Comparison of ENCODE assay signal across 26 cellular contexts in genomic region chr1:109595540-109595939, GRCh38. TPM values are rescaled to one million over a fixed set of nuclear protein-coding genes. Genes with fewer than 3 reads are reported as not detected.
DNase-seq lines count a peak whose midpoint lies in the region; ATAC-seq and TF ChIP-seq lines count a peak whose summit lies in the region.
"Had no signal": no experiment of that assay in that cellular context is flagged by ENCODE, and none has a peak within 500 bp of the region (broad histone marks: within the 10 kb centered on the region; RNA-seq: fewer than 3 reads in every experiment).

No MANE protein-coding gene starts in this region.

- no peak for ATAC-seq in HG03520 (IDR thresholded peaks at IDR 0.05; ENCODE audit: unreplicated experiment)
- ATAC-seq: activated T-cell treated with anti-CD3 and anti-CD28 coated beads, Interleukin-2, amount 50 U/mL, for 4 hours; stimulated activated naive B cell treated with anti-CD40 and anti-IgM and Interleukin-4, amounts not matched to agents 10 μg/mL and 1 μg/mL and 100 μg/mL, for 72 hours had no signal

- CTCF ChIA-PET in A673 (lab: Charles Lee): no interaction called here

- no peak for TF ChIP-seq CTCF in A673 (conservative IDR thresholded peaks at IDR 0.05; ENCODE audit: low read depth, low read length)
- no peak for TF ChIP-seq CTCF in HFFc6 (IDR thresholded peaks at IDR 0.05)

- BruUV-seq in A673 (replicated peaks; lab: Mats Ljungman, UMichigan): no TSS peak

- peak overlapping the region; percentile 61 for H3K27ac ChIP-seq in A673 (ENCODE audit: low read depth, low read length, poor library complexity, severe bottlenecking)
- H3K27ac ChIP-seq: prostate gland had no signal

- peak overlapping the region; percentile 66 for H3K27ac Mint-ChIP-seq in HFFc6
- H3K27ac Mint-ChIP-seq: activated naive CD4-positive, alpha-beta T cell treated with anti-CD3 and anti-CD28 coated beads, Interleukin-2, amount 50 U/mL, for 24 hours; stimulated activated naive B cell treated with anti-CD40 and anti-IgM and Interleukin-4, amounts not matched to agents 10 μg/mL and 1 μg/mL and 100 μg/mL, for 72 hours had no signal

- H3K27me3 Mint-ChIP-seq in HFFc6 (ENCODE audit: insufficient read depth): no peaks in the 10 kb centered on the region; the same call in 1 of the 2 replicates
- H3K27me3 Mint-ChIP-seq: activated naive CD4-positive, alpha-beta T cell treated with anti-CD3 and anti-CD28 coated beads, Interleukin-2, amount 50 U/mL, for 24 hours; stimulated activated naive B cell treated with anti-CD40 and anti-IgM and Interleukin-4, amounts not matched to agents 10 μg/mL and 1 μg/mL and 100 μg/mL, for 72 hours had no signal

- peak; percentile 43 for DNase-seq in A673 (ENCODE audit: low spot score)
- no peak for DNase-seq in HFFc6
- peak; percentile 67 for DNase-seq in dermis blood vessel endothelial cell
- DNase-seq in iris pigment epithelial cell (ENCODE audit: low read depth): peak; percentile 52
- no peak for DNase-seq in NOMO-1 (lab: John Stamatoyannopoulos, UW; ENCODE audit: unreplicated experiment in 2 of 2)
- no peak for DNase-seq in activated CD8-positive, alpha-beta memory T cell treated with anti-CD3 and anti-CD28 coated beads, Interleukin-2, amount 50 U/mL, for 4 hours
- no peak for DNase-seq in NCI-H1105 treated with DMSO at 0.1 percent for 48 hours (lab: John Stamatoyannopoulos, UW)
- DNase-seq: 8988T; activated CD4-positive, alpha-beta T cell treated with anti-CD3 and anti-CD28 coated beads for 1 hour; activated CD8-positive, alpha-beta memory T cell treated with anti-CD3 and anti-CD28 coated beads for 24 hours; activated T-cell treated with anti-CD3 and anti-CD28 coated beads, Interleukin-2, amount 50 U/mL, for 4 hours; BE2C; DND-41; effector memory CD4-positive, alpha-beta T cell; NCI-H1048; NCI-H1930; NCI-H345; SIG-M5; stimulated activated naive B cell treated with anti-CD40 and anti-IgM and Interleukin-4, amounts not matched to agents 10 μg/mL and 1 μg/mL and 100 μg/mL, for 72 hours had no signal

- POLR2A ChIA-PET in A673 (lab: Charles Lee; ENCODE audit: low non-redundant PET): no interaction called here

- H3K4me1 Mint-ChIP-seq in HFFc6 (ENCODE audit: low read depth): peaks cover 52% of the 10 kb centered on the region
- H3K4me1 Mint-ChIP-seq: stimulated activated naive B cell treated with anti-CD40 and anti-IgM and Interleukin-4, amounts not matched to agents 10 μg/mL and 1 μg/mL and 100 μg/mL, for 72 hours had no signal

- intact Hi-C loops in A673 (cut with micrococcal nuclease; ENCODE audit: unreplicated experiment): no loop called here

- peaks cover 50% of the 10 kb centered on the region for H3K36me3 Mint-ChIP-seq in HFFc6 (ENCODE audit: low read depth)

- peaks cover 30% of the 10 kb centered on the region for H3K36me3 ChIP-seq in A673 (ENCODE audit: insufficient read depth, low read length, poor library complexity, severe bottlenecking)

- no peaks in the 10 kb centered on the region for H3K27me3 ChIP-seq in A673 (replicated peaks; ENCODE audit: insufficient read depth, low read depth, low read length, poor library complexity)
- H3K27me3 ChIP-seq: BE2C had no signal

- H3K4me3 ChIP-seq in A673 (ENCODE audit: low read depth, low read length, poor library complexity, severe bottlenecking): no peak overlapping the region
- H3K4me3 ChIP-seq: lung, prostate gland had no signal

- H3K9me3 Mint-ChIP-seq in HFFc6: no peaks in the 10 kb centered on the region
- H3K9me3 Mint-ChIP-seq: activated naive CD4-positive, alpha-beta T cell treated with anti-CD3 and anti-CD28 coated beads, Interleukin-2, amount 50 U/mL, for 24 hours; activated T-cell treated with anti-CD3 and anti-CD28 coated beads, Interleukin-2, amount 50 U/mL, for 4 hours; stimulated activated naive B cell treated with anti-CD40 and anti-IgM and Interleukin-4, amounts not matched to agents 10 μg/mL and 1 μg/mL and 100 μg/mL, for 72 hours had no signal

- H3K4me3 Mint-ChIP-seq in HFFc6: peak overlapping the region; percentile 20
- H3K4me3 Mint-ChIP-seq: activated naive CD4-positive, alpha-beta T cell treated with anti-CD3 and anti-CD28 coated beads, Interleukin-2, amount 50 U/mL, for 24 hours; activated T-cell treated with anti-CD3 and anti-CD28 coated beads, Interleukin-2, amount 50 U/mL, for 4 hours; stimulated activated naive B cell treated with anti-CD40 and anti-IgM and Interleukin-4, amounts not matched to agents 10 μg/mL and 1 μg/mL and 100 μg/mL, for 72 hours had no signal

- no peaks in the 10 kb centered on the region for H3K9me3 ChIP-seq in A673 (ENCODE audit: low read depth, low read length, poor library complexity, severe bottlenecking)
- H3K9me3 ChIP-seq: BE2C, prostate gland had no signal

- H3K4me1 ChIP-seq in A673 (ENCODE audit: insufficient read depth, low read length, poor library complexity, severe bottlenecking): peaks cover 13% of the 10 kb centered on the region
- H3K4me1 ChIP-seq: prostate gland had no signal

RNA-seq across cellular contexts. Expression of gene GNAT2, which starts 23.9 kb away (rescaled TPM):
- not detected in 2 replicates for total RNA-seq in A673 (2021)
- total RNA-seq in HFFc6 (2021; fragmentation: NEBNext Ultra II Directional; extraction: Animal tissue kit (Norgen Biotek cat#: 25700)): under 1 TPM in 3 of 6 experiments, not detected in 3; 0.11 to 0.40 (median 0.34) TPM
- total RNA-seq in dermis blood vessel endothelial cell: not detected in 2 replicates
- total RNA-seq: LHCN-M2, lung, prostate gland, skeletal muscle tissue, temporal lobe had no signal

RNA-seq across cellular contexts. Expression of gene AMPD2, which starts 24.1 kb away (rescaled TPM):
- total RNA-seq in A673 (2021) (119 and 132 TPM in 2 replicates), dermis blood vessel endothelial cell (32.0 and 40.4 TPM in 2 replicates)
- 100 to 1,000 TPM; 127 to 172 (median 139) TPM for total RNA-seq in HFFc6 (2021; fragmentation: NEBNext Ultra II Directional; extraction: Animal tissue kit (Norgen Biotek cat#: 25700))

RNA-seq across cellular contexts. Expression of gene GNAI3, which starts 47.1 kb away (rescaled TPM):
- total RNA-seq in A673 (2021) (11.1 and 12.8 TPM in 2 replicates), dermis blood vessel endothelial cell (16.3 and 22.9 TPM in 2 replicates)
- 10 to 100 TPM; 10.6 to 11.7 (median 11.2) TPM for total RNA-seq in HFFc6 (2021; fragmentation: NEBNext Ultra II Directional; extraction: Animal tissue kit (Norgen Biotek cat#: 25700))

RNA-seq across cellular contexts. Expression of gene GPR61, which starts 55.9 kb away (rescaled TPM):
- total RNA-seq in A673 (2021) (not detected in 2 replicates), dermis blood vessel endothelial cell (under 0.01 TPM in 1 of 2 replicates, not detected in the other)
- under 1 TPM in 1 of 6 experiments, not detected in 5; 0.12 TPM for total RNA-seq in HFFc6 (2021; fragmentation: NEBNext Ultra II Directional; extraction: Animal tissue kit (Norgen Biotek cat#: 25700))
- total RNA-seq: activated T-cell treated with anti-CD3 and anti-CD28 coated beads, Interleukin-2, amount 50 U/mL, for 4 hours; LHCN-M2; lung had no signal

Comparison
In these comparisons a context has a peak if more than half of its experiments do, and no peak if none do; other contexts are left out.
1. DNase-seq: peak in A673 (single experiment), dermis blood vessel endothelial cell (single experiment) and iris pigment epithelial cell (single experiment); none in HFFc6 (single experiment), NOMO-1 (0 of 2), activated CD8-positive, alpha-beta memory T cell treated with anti-CD3 and anti-CD28 coated beads, Interleukin-2, amount 50 U/mL, for 4 hours (single experiment) and NCI-H1105 treated with DMSO at 0.1 percent for 48 hours (single experiment).